28 cellular contexts compared by ENCODE assay signal in genomic region chr2:178391701-178392100, GRCh38. TPM values are rescaled to one million over a fixed set of nuclear protein-coding genes. Genes with fewer than 3 reads are reported as not detected.
"Had no signal": no experiment of that assay in that cellular context is flagged by ENCODE, and none has a peak within 500 bp of the region (broad histone marks: within the 10 kb centered on the region; RNA-seq: fewer than 3 reads in every experiment).

No MANE protein-coding gene starts in this region.

- H3K4me3 Mint-ChIP-seq: activated CD4-positive, alpha-beta T cell treated with anti-CD3 and anti-CD28 coated beads, Interleukin-2, amount 10 ng/mL, durations not matched to agents 7 days and 5 days; activated CD8-positive, alpha-beta T cell treated with anti-CD3 and anti-CD28 coated beads for 36 hours; activated naive CD4-positive, alpha-beta T cell treated with anti-CD3 and anti-CD28 coated beads, Interleukin-2, amount 10 ng/mL, durations not matched to agents 7 days and 5 days; activated naive CD8-positive, alpha-beta T cell treated with anti-CD3 and anti-CD28 coated beads, Interleukin-2, amount 10 ng/mL, durations not matched to agents 7 days and 5 days; activated T-cell treated with anti-CD3 and anti-CD28 coated beads, Interleukin-2, amount 50 U/mL, for 4 hours; activated T-helper 17 cell treated with anti-CD3 and anti-CD28 coated beads, Interleukin-2, amount 50 U/mL, for 72 hours; WTC11 had no signal

- H3K9me3 ChIP-seq: ascending aorta, body of pancreas, colonic mucosa had no signal

- H3K4me1 ChIP-seq: ascending aorta, body of pancreas, colonic mucosa had no signal

- H3K27ac ChIP-seq: ascending aorta, body of pancreas, cardiac muscle cell, colonic mucosa, VCaP had no signal

- H3K9me3 Mint-ChIP-seq: activated CD4-positive, alpha-beta T cell treated with anti-CD3 and anti-CD28 coated beads, Interleukin-2, amount 10 ng/mL, durations not matched to agents 7 days and 5 days; activated CD8-positive, alpha-beta T cell treated with anti-CD3 and anti-CD28 coated beads for 36 hours; activated naive CD4-positive, alpha-beta T cell treated with anti-CD3 and anti-CD28 coated beads, Interleukin-2, amount 10 ng/mL, durations not matched to agents 7 days and 5 days; activated naive CD4-positive, alpha-beta T cell treated with anti-CD3 and anti-CD28 coated beads, Interleukin-2, amount 50 U/mL, for 72 hours; activated naive CD8-positive, alpha-beta T cell treated with anti-CD3 and anti-CD28 coated beads, Interleukin-2, amount 10 ng/mL, durations not matched to agents 7 days and 5 days; activated T-cell treated with anti-CD3 and anti-CD28 coated beads, Interleukin-2, amount 50 U/mL, for 4 hours; activated T-helper 17 cell treated with anti-CD3 and anti-CD28 coated beads, Interleukin-2, amount 50 U/mL, for 72 hours; WTC11 had no signal

- H3K27ac Mint-ChIP-seq: activated CD4-positive, alpha-beta T cell treated with anti-CD3 and anti-CD28 coated beads, Interleukin-2, amount 10 ng/mL, durations not matched to agents 7 days and 5 days; activated CD8-positive, alpha-beta T cell treated with anti-CD3 and anti-CD28 coated beads for 36 hours; activated naive CD4-positive, alpha-beta T cell treated with anti-CD3 and anti-CD28 coated beads, Interleukin-2, amount 10 ng/mL, durations not matched to agents 7 days and 5 days; activated naive CD4-positive, alpha-beta T cell treated with anti-CD3 and anti-CD28 coated beads, Interleukin-2, amount 50 U/mL, for 72 hours; activated naive CD8-positive, alpha-beta T cell treated with anti-CD3 and anti-CD28 coated beads, Interleukin-2, amount 10 ng/mL, durations not matched to agents 7 days and 5 days; activated T-helper 17 cell treated with anti-CD3 and anti-CD28 coated beads, Interleukin-2, amount 50 U/mL, for 72 hours; WTC11 had no signal

- FAIRE-seq: endometrium, endothelial cell of umbilical vein, frontal cortex had no signal

- H3K36me3 ChIP-seq: ascending aorta, cardiac muscle cell, colonic mucosa had no signal

- H3K36me3 Mint-ChIP-seq: activated naive CD4-positive, alpha-beta T cell treated with anti-CD3 and anti-CD28 coated beads, Interleukin-2, amount 10 ng/mL, durations not matched to agents 7 days and 5 days; activated naive CD4-positive, alpha-beta T cell treated with anti-CD3 and anti-CD28 coated beads, Interleukin-2, amount 50 U/mL, for 72 hours; activated naive CD8-positive, alpha-beta T cell treated with anti-CD3 and anti-CD28 coated beads, Interleukin-2, amount 10 ng/mL, durations not matched to agents 7 days and 5 days had no signal

- H3K4me1 Mint-ChIP-seq: activated T-helper 17 cell treated with anti-CD3 and anti-CD28 coated beads, Interleukin-2, amount 50 U/mL, for 72 hours; WTC11 had no signal

- H3K27me3 ChIP-seq: ascending aorta, body of pancreas, cardiac muscle cell, colonic mucosa had no signal

- DNase-seq: activated CD4-positive, alpha-beta T cell treated with anti-CD3 and anti-CD28 coated beads for 1 hour; activated CD4-positive, alpha-beta T cell treated with anti-CD3 and anti-CD28 coated beads for 4 hours; activated CD4-positive, alpha-beta T cell treated with anti-CD3 and anti-CD28 coated beads, Interleukin-2, amount 10 ng/mL, durations not matched to agents 7 days and 5 days; activated CD4-positive, alpha-beta T cell treated with anti-CD3 and anti-CD28 coated beads, Interleukin-2, amount 50 U/mL, for 4 hours; activated CD8-positive, alpha-beta memory T cell treated with anti-CD3 and anti-CD28 coated beads for 24 hours; activated CD8-positive, alpha-beta T cell treated with anti-CD3 and anti-CD28 coated beads for 36 hours; activated effector memory CD4-positive, alpha-beta T cell treated with anti-CD3 and anti-CD28 coated beads, Interleukin-2, amount 50 U/mL, for 16 hours; activated naive CD4-positive, alpha-beta T cell treated with anti-CD3 and anti-CD28 coated beads, Interleukin-2, amount 10 ng/mL, durations not matched to agents 7 days and 5 days; activated naive CD8-positive, alpha-beta T cell treated with anti-CD3 and anti-CD28 coated beads, Interleukin-2, amount 10 ng/mL, durations not matched to agents 7 days and 5 days; activated T-cell treated with anti-CD3 and anti-CD28 coated beads, Interleukin-2, amount 50 U/mL, for 4 hours; central memory CD4-positive, alpha-beta T cell; cerebellar nuclear complex; colonic mucosa; effector CD8-positive, alpha-beta T cell; head of caudate nucleus; hippocampal formation; T-helper 2 cell had no signal

- H3K4me3 ChIP-seq: ascending aorta, body of pancreas, cardiac muscle cell, colonic mucosa had no signal

- ATAC-seq: activated CD8-positive, alpha-beta T cell treated with anti-CD3 and anti-CD28 coated beads for 36 hours; activated naive CD4-positive, alpha-beta T cell treated with anti-CD3 and anti-CD28 coated beads, Interleukin-2, amount 50 U/mL, for 72 hours; activated T-cell treated with anti-CD3 and anti-CD28 coated beads, Interleukin-2, amount 50 U/mL, for 4 hours; activated T-helper 17 cell treated with anti-CD3 and anti-CD28 coated beads, Interleukin-2, amount 50 U/mL, for 72 hours; body of pancreas; esophagus mucosa; WTC11 had no signal

RNA-seq across cellular contexts. Expression of gene PJVK, which starts 59.5 kb away (rescaled TPM):
- total RNA-seq: ascending aorta had no signal
